Comparison of ENCODE assay signal across 8 cellular contexts in the genomic region with DNA sequence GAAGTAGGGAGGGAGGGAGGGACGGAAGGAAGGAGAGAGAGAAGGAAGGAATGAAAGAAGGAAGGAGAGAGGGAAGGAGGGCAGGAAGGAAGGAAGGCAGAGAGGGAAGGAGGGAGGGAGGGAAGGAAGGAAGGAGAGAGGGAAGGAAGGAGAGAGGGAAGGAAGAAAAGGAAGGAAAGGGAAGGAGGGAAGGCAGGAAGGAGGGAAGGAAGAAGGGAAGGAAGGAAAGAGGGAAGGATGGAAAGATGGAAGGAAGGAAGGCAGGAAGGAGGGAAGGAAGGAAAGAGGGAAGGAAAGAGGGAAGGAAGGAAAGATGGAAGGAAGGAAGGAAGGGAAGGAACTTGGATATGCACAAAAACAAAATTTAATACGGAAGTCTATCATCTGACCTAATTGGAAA.
"Had no signal": no experiment of that assay in that cellular context is flagged by ENCODE, and none has a peak within 500 bp of the region (broad histone marks: within the 10 kb centered on the region; RNA-seq: fewer than 3 reads in every experiment).

No MANE protein-coding gene starts in this region.

- DNase-seq: GDM1, GF-D8 had no signal

- ATAC-seq: GM12878 had no signal

- FAIRE-seq: G401.6, GM12878, GM12891, GM12892, GM18507, GM19239 had no signal

- H3K4me3 ChIP-seq: GM12878 had no signal
